8 cellular contexts compared by ENCODE assay signal in the genomic region with DNA sequence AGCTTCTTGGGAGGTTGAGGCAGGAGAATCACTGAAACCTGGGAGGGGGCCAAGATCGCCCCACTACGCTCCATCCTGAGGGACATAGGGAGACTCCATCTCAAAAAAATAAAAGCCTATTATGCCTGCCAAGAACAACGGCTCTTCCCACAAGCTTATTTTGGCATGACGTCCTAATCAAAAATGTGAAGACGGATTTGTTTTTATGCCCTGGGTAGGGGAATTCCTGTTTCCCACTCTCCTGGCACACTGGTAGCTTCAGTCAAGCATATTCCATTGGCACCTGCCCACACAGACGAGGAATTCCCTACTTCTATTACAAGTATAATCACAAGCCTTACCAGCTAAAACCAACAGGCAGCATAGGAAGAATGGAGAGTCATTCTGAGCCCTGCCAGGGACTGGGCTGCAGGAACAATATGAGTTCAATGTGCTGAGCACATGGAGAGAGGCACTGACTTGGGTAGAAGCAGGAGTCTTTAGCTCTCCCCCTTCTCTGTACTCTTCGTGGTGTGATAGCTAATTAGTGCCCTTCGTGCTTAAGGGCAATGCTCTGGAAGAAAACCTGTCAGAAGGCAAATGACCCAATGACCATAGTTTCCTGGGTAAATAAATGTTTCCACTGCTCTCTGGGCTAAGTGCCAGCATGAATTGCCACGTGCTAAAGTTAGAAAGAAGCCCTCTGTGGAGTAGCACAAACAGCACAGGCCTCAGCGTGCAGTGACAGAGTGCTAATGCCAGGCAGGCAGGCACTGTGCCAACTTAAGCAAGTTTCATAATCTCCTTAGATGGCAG. TPM values are rescaled to one million over a fixed set of nuclear protein-coding genes. Genes with fewer than 3 reads are reported as not detected.
DNase-seq lines count a peak whose midpoint lies in the region; ATAC-seq and TF ChIP-seq lines count a peak whose summit lies in the region.

No MANE protein-coding gene starts in this region.

- H3K9me3 Mint-ChIP-seq in naive B cell (no peaks in the 10 kb centered on the region), neural progenitor cell (no peaks in the 10 kb centered on the region)

- TF ChIP-seq POLR2A in esophagus squamous epithelium (IDR thresholded peaks at IDR 0.05) (no peak), GM18505 (IDR thresholded peaks at IDR 0.05; ENCODE audit: borderline replicate concordance, extremely low read depth, insufficient read depth, insufficient read length) (no peak)

- no peaks in the 10 kb centered on the region for H3K27me3 ChIP-seq in esophagus squamous epithelium
- H3K27me3 ChIP-seq in neural progenitor cell: no peaks in the 10 kb centered on the region

- no peaks in the 10 kb centered on the region for H3K79me2 ChIP-seq in neural progenitor cell (ENCODE audit: low read depth)

- DNase-seq in esophagus squamous epithelium (lab: John Stamatoyannopoulos, UW) (peak; percentile 7), naive B cell (no peak), neural progenitor cell (ENCODE audit: low spot score) (no peak), NCI-H128 (lab: John Stamatoyannopoulos, UW; ENCODE audit: unreplicated experiment) (no peak)

- no peaks in the 10 kb centered on the region for H3F3A ChIP-seq in neural progenitor cell (ENCODE audit: low read depth)

- H3K36me3 ChIP-seq in esophagus squamous epithelium (no peaks in the 10 kb centered on the region), neural progenitor cell (no peaks in the 10 kb centered on the region)

- no peaks in the 10 kb centered on the region for H4K20me1 ChIP-seq in neural progenitor cell (ENCODE audit: low read depth)

- TF ChIP-seq CTCF in esophagus squamous epithelium (IDR thresholded peaks at IDR 0.05): no peak
- no peak for TF ChIP-seq CTCF in neural progenitor cell (IDR thresholded peaks at IDR 0.05)

- H3K27ac ChIP-seq in esophagus squamous epithelium: peak overlapping the region; percentile 59 to 84 (median 82)
- H3K27ac ChIP-seq in neural progenitor cell: no peak overlapping the region

- H3K4me1 ChIP-seq in esophagus squamous epithelium (peaks cover 16 to 36% (median 17%) of the 10 kb centered on the region in 3 donors), neural progenitor cell (no peaks in the 10 kb centered on the region)

- H3K4me3 Mint-ChIP-seq in naive B cell: peak overlapping the region in 5 of 8 donors; percentile 22 to 84 (median 37)
- no peak overlapping the region for H3K4me3 Mint-ChIP-seq in neural progenitor cell

- H3K9me3 ChIP-seq in esophagus squamous epithelium: no peaks in the 10 kb centered on the region
- H3K9me3 ChIP-seq in neural progenitor cell (ENCODE audit: low read depth): no peaks in the 10 kb centered on the region

- H2AFZ ChIP-seq in neural progenitor cell (replicated peaks): no peak overlapping the region

- 12 to 25% methylated on average over 9 to 10 of the region's 10 CpGs for WGBS in esophagus squamous epithelium, 2 donors

- H3K36me3 Mint-ChIP-seq in naive B cell: peaks cover 0 to 10% of the 10 kb centered on the region in 2 donors
- H3K36me3 Mint-ChIP-seq in neural progenitor cell: no peaks in the 10 kb centered on the region

- peak; percentile 50 for ATAC-seq in GM19463 (IDR thresholded peaks at IDR 0.05; ENCODE audit: unreplicated experiment)
- ATAC-seq in naive B cell (ENCODE audit: low read depth in 2 of 2): no peak
- ATAC-seq in GM18505 (IDR thresholded peaks at IDR 0.05; ENCODE audit: unreplicated experiment): no peak
- ATAC-seq in GM21737 (IDR thresholded peaks at IDR 0.05; ENCODE audit: unreplicated experiment): no peak

- intact Hi-C loops in esophagus squamous epithelium (cut with DNase I): no loop called here

- H3K9ac ChIP-seq in neural progenitor cell: no peak overlapping the region

- H3K4me1 Mint-ChIP-seq in naive B cell (peaks cover 18 to 42% (median 23%) of the 10 kb centered on the region in 3 donors), neural progenitor cell (no peaks in the 10 kb centered on the region)

- H3K27ac Mint-ChIP-seq in naive B cell: peak overlapping the region in 3 of 6 donors; percentile 18 to 78 (median 38)
- no peak overlapping the region for H3K27ac Mint-ChIP-seq in neural progenitor cell

- H3K27me3 Mint-ChIP-seq in naive B cell (no peaks in the 10 kb centered on the region), neural progenitor cell (ENCODE audit: insufficient read depth, low read depth) (no peaks in the 10 kb centered on the region)

- no peak overlapping the region for H3K4me3 ChIP-seq in esophagus squamous epithelium
- no peak overlapping the region for H3K4me3 ChIP-seq in neural progenitor cell

- H3K4me2 ChIP-seq in neural progenitor cell: no peak overlapping the region

TF ChIP-seq in PFSK-1, 5 proteins besides CTCF, POLR2A, EP300 and RAD21:
- no peak for TF ChIP-seq FOXP2 (optimal IDR thresholded peaks at IDR 0.05; ENCODE audit: borderline replicate concordance, extremely low read depth, extremely low read length, insufficient read depth)
- TF ChIP-seq POLR2AphosphoS5 (IDR thresholded peaks at IDR 0.05; ENCODE audit: low read depth, low read length): no peak
- TF ChIP-seq TAF1 (IDR thresholded peaks at IDR 0.05; ENCODE audit: borderline replicate concordance, insufficient read depth, low read length): peak; percentile 21; the same call in 1 of the 2 replicates
- TF ChIP-seq SIN3A (IDR thresholded peaks at IDR 0.05; ENCODE audit: borderline replicate concordance, insufficient read depth, low read length): peak; percentile 94; the same call in 1 of the 2 replicates
- TF ChIP-seq, protein P1, sequence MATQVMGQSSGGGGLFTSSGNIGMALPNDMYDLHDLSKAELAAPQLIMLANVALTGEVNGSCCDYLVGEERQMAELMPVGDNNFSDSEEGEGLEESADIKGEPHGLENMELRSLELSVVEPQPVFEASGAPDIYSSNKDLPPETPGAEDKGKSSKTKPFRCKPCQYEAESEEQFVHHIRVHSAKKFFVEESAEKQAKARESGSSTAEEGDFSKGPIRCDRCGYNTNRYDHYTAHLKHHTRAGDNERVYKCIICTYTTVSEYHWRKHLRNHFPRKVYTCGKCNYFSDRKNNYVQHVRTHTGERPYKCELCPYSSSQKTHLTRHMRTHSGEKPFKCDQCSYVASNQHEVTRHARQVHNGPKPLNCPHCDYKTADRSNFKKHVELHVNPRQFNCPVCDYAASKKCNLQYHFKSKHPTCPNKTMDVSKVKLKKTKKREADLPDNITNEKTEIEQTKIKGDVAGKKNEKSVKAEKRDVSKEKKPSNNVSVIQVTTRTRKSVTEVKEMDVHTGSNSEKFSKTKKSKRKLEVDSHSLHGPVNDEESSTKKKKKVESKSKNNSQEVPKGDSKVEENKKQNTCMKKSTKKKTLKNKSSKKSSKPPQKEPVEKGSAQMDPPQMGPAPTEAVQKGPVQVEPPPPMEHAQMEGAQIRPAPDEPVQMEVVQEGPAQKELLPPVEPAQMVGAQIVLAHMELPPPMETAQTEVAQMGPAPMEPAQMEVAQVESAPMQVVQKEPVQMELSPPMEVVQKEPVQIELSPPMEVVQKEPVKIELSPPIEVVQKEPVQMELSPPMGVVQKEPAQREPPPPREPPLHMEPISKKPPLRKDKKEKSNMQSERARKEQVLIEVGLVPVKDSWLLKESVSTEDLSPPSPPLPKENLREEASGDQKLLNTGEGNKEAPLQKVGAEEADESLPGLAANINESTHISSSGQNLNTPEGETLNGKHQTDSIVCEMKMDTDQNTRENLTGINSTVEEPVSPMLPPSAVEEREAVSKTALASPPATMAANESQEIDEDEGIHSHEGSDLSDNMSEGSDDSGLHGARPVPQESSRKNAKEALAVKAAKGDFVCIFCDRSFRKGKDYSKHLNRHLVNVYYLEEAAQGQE (IDR thresholded peaks at IDR 0.05; ENCODE audit: insufficient read depth in 1 of 2, low read depth in 2 of 2, low read length in 2 of 2): peak in 1 of 2 experiments; percentile 44; a peak in 2 of 4 replicates
TF ChIP-seq in PFSK-1: peak in this region for 3.

RNA-seq across cellular contexts. Expression of a gene that starts 16.8 kb away (rescaled TPM):
- 0.74 TPM for polyA plus RNA-seq in PFSK-1 (2012; ENCODE audit: insufficient read length, low read depth)
- under 1 TPM in 2 of 4 donors, not detected in 2; 0.09 to 0.57 TPM for total RNA-seq in esophagus squamous epithelium
- 1 to 10 TPM in 5 of 6 donors, not detected in 1; 1.2 to 4.8 (median 3.6) TPM for polyA plus RNA-seq in naive B cell (ENCODE audit: low read depth in 6 of 6)
- 1.2 and 2.1 TPM in 2 replicates for total RNA-seq in neural progenitor cell (ENCODE audit: low replicate concordance)
